In genomic region chr11:25981998-25982397, GRCh38 we compare ENCODE assay signal across 8 cellular contexts.
DNase-seq lines count a peak whose midpoint lies in the region; ATAC-seq and TF ChIP-seq lines count a peak whose summit lies in the region.

No MANE protein-coding gene starts in this region.

- no peak for TF ChIP-seq EP300 in ovary (IDR thresholded peaks at IDR 0.05)

- intact Hi-C loops in ovary (cut with DNase I): loop anchor here (5.0 kb wide), 2 partner anchors 240 to 245 kb away; no protein-coding TSS in a partner anchor

- peak; percentile 95 for ATAC-seq in GM19467 (IDR thresholded peaks at IDR 0.05; ENCODE audit: unreplicated experiment)
- ATAC-seq in HG03442 (IDR thresholded peaks at IDR 0.05; ENCODE audit: unreplicated experiment): peak; percentile 95

- no peaks in the 10 kb centered on the region for H3K36me3 ChIP-seq in Peyer's patch
- H3K36me3 ChIP-seq in ovary: no peaks in the 10 kb centered on the region

- 0 to 1% (median 0%) methylated on average over 4 of the region's 4 CpGs for WGBS in ovary, 3 donors

- TF ChIP-seq CTCF in Peyer's patch (IDR thresholded peaks at IDR 0.05) (peak in 4 of 6 experiments; percentile 48 to 67 (median 56)), fibroblast of pulmonary artery (IDR thresholded peaks at IDR 0.05; ENCODE audit: low read length, missing control alignments) (peak; percentile 53), ovary (IDR thresholded peaks at IDR 0.05) (peak; percentile 32 to 51 (median 34))

- H3K4me3 ChIP-seq in Peyer's patch (no peak overlapping the region), fibroblast of pulmonary artery (replicated peaks; ENCODE audit: low read depth, low read length) (no peak overlapping the region), ovary (no peak overlapping the region)

- H3K9me3 ChIP-seq in Peyer's patch (no peaks in the 10 kb centered on the region), ovary (no peaks in the 10 kb centered on the region)

- no peaks in the 10 kb centered on the region for H3K4me1 ChIP-seq in Peyer's patch
- peaks cover 2% of the 10 kb centered on the region for H3K4me1 ChIP-seq in ovary (ENCODE audit: insufficient read depth)

- H3K27ac ChIP-seq in Peyer's patch (no peak overlapping the region), ovary (no peak overlapping the region)

- no peaks in the 10 kb centered on the region for H3K27me3 ChIP-seq in Peyer's patch
- H3K27me3 ChIP-seq in ovary: no peaks in the 10 kb centered on the region

- DNase-seq in EH (ENCODE audit: low read depth) (peak; percentile 59), Peyer's patch (no peak), fibroblast of pulmonary artery (ENCODE audit: low read depth) (peak; percentile 88), ovary (peak in 2 of 5 donors; percentile 16 to 18), NK-92 (lab: John Stamatoyannopoulos, UW; ENCODE audit: unreplicated experiment) (no peak), ureter (ENCODE audit: low spot score) (no peak)

- TF ChIP-seq POLR2A in Peyer's patch (IDR thresholded peaks at IDR 0.05) (no peak), ovary (IDR thresholded peaks at IDR 0.05) (no peak)

Comparison
In these comparisons a context has a peak if more than half of its experiments do, and no peak if none do; other contexts are left out.
1. DNase-seq: peak in EH (single experiment) and fibroblast of pulmonary artery (single experiment); none in Peyer's patch (0 of 3), NK-92 (single experiment) and ureter (single experiment).
2. Peak in every context shown above with its lines, with median percentiles within 50 percentile points of each other: CTCF ChIP-seq.